Comparison of ENCODE assay signal across 26 cellular contexts in genomic region chr14:32756775-32757174, GRCh38.
"Had no signal": no experiment of that assay in that cellular context is flagged by ENCODE, and none has a peak within 500 bp of the region (broad histone marks: within the 10 kb centered on the region; RNA-seq: fewer than 3 reads in every experiment).

No MANE protein-coding gene starts in this region.

- ATAC-seq: natural killer cell; pancreas; stimulated activated effector memory CD8-positive, alpha-beta T cell treated with anti-CD3 and anti-CD28 coated beads, Interleukin-12 subunit alpha, Interleukin-12 subunit beta, amount 100 ng/mL, for 72 hours; stimulated activated naive CD8-positive, alpha-beta T cell treated with anti-CD3 and anti-CD28 coated beads, Interleukin-15, amount 100 ng/mL, for 72 hours had no signal

- H3K27me3 ChIP-seq: neural progenitor cell, pancreas, sigmoid colon, spleen, testis, thyroid gland, transverse colon, uterus had no signal

- H3K4me1 ChIP-seq: lower lobe of right lung, pancreas, prostate gland, sigmoid colon, spleen, testis, thyroid gland, transverse colon, uterus had no signal

- H3K9me3 ChIP-seq: pancreas, prostate gland, sigmoid colon, testis, thyroid gland, transverse colon, uterus had no signal

- H3K27ac ChIP-seq: lower lobe of right lung, neural progenitor cell, pancreas, prostate gland, sigmoid colon, spleen, testis, thyroid gland, transverse colon, uterus had no signal

- H3K9ac ChIP-seq: neural progenitor cell had no signal

- H3K4me2 ChIP-seq: neural progenitor cell had no signal

- FAIRE-seq: islet of Langerhans, pancreas, small intestine had no signal

- H2AFZ ChIP-seq: neural progenitor cell had no signal

- H3K36me3 ChIP-seq: lower lobe of right lung, neural progenitor cell, pancreas, prostate gland, sigmoid colon, spleen, thyroid gland, transverse colon, uterus had no signal

- DNase-seq: head of caudate nucleus; hypothalamus; immature natural killer cell; lower lobe of right lung; mammary epithelial cell; mesenchymal stem cell; naive B cell; natural killer cell; nephron progenitor cell; retina; sigmoid colon; small intestine; spleen; stimulated activated CD4-positive, alpha-beta T cell treated with anti-CD3 and anti-CD28 coated beads, Interleukin-4, amount 100 ng/mL, for 24 hours; stimulated activated naive CD4-positive, alpha-beta T cell; stimulated activated naive CD8-positive, alpha-beta T cell treated with anti-CD3 and anti-CD28 coated beads, Interleukin-15, amount 100 ng/mL, for 72 hours; substantia nigra; testis; thyroid gland; transverse colon; uterus had no signal

- H3K4me3 ChIP-seq: lower lobe of right lung, neural progenitor cell, pancreas, prostate gland, sigmoid colon, spleen, testis, thyroid gland, transverse colon, uterus had no signal
